8 cellular contexts compared by ENCODE assay signal in the genomic region with DNA sequence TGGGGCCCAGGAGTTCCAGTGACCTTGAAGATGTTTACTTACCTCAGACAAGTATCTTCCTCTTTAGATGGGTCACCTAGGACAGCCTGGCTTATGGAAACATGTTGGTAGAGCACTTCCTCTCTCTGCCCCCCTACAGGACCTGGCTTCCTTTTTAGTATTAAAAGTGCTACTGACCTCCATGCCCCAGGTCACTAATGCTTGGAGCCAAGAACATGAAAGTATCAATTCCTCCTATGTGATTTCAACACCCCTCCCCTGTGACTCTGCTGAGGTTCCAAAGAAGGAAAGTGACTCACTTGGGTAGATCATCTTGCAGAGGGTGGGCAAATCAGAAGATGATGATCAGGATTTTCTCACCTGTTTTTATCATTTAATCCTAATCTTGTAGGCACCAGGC.
DNase-seq lines count a peak whose midpoint lies in the region; ATAC-seq, FAIRE-seq and TF ChIP-seq lines count a peak whose summit lies in the region.

No MANE protein-coding gene starts in this region.

- H3K36me3 ChIP-seq in PC-9 (ENCODE audit: low read depth) (no peaks in the 10 kb centered on the region), neural progenitor cell (no peaks in the 10 kb centered on the region), endodermal cell (ENCODE audit: control insufficient read depth, insufficient read depth, low read length) (no peaks in the 10 kb centered on the region), sigmoid colon (no peaks in the 10 kb centered on the region)

- DNase-seq in GM19239 (ENCODE audit: insufficient read length, low spot score): peak; percentile 24
- DNase-seq in PC-9: peak in 1 of 2 experiments; percentile 43
- no peak for DNase-seq in neural progenitor cell (ENCODE audit: low spot score)
- DNase-seq in NCI-H1417 treated with DMSO at 0.1 percent for 48 hours (lab: John Stamatoyannopoulos, UW): no peak
- no peak for DNase-seq in endodermal cell
- DNase-seq in activated T-cell treated with anti-CD3 and anti-CD28 coated beads, Interleukin-2, amount 50 U/mL, for 1 hour: no peak
- DNase-seq in sigmoid colon: no peak

- no peaks in the 10 kb centered on the region for H3K9me2 ChIP-seq in PC-9 (ENCODE audit: insufficient read depth)

- TF ChIP-seq POLR2A in sigmoid colon (IDR thresholded peaks at IDR 0.05): no peak

- H3F3A ChIP-seq in PC-9 (ENCODE audit: insufficient read depth, low read depth): no peaks in the 10 kb centered on the region
- no peaks in the 10 kb centered on the region for H3F3A ChIP-seq in neural progenitor cell (ENCODE audit: low read depth)

- H3K36me3 Mint-ChIP-seq in neural progenitor cell (no peaks in the 10 kb centered on the region), endodermal cell (ENCODE audit: low read depth) (peaks cover under 1% of the 10 kb centered on the region)

- H3K9ac ChIP-seq in neural progenitor cell: no peak overlapping the region
- no peak overlapping the region for H3K9ac ChIP-seq in endodermal cell (ENCODE audit: extremely low read depth, low read length, poor library complexity, severe bottlenecking)

- TF ChIP-seq CTCF in PC-9 (conservative IDR thresholded peaks at IDR 0.05): no peak
- TF ChIP-seq CTCF in neural progenitor cell (IDR thresholded peaks at IDR 0.05): no peak
- TF ChIP-seq CTCF in endodermal cell (conservative IDR thresholded peaks at IDR 0.05): no peak
- no peak for TF ChIP-seq CTCF in sigmoid colon (IDR thresholded peaks at IDR 0.05)

- H3K9me3 ChIP-seq in PC-9 (ENCODE audit: insufficient read depth, low read depth) (no peaks in the 10 kb centered on the region), neural progenitor cell (ENCODE audit: low read depth) (no peaks in the 10 kb centered on the region), endodermal cell (ENCODE audit: control insufficient read depth, low read length) (no peaks in the 10 kb centered on the region), sigmoid colon (no peaks in the 10 kb centered on the region)

- no peaks in the 10 kb centered on the region for H4K20me1 ChIP-seq in PC-9 (ENCODE audit: insufficient read depth)
- no peaks in the 10 kb centered on the region for H4K20me1 ChIP-seq in neural progenitor cell (ENCODE audit: low read depth)

- H3K27me3 ChIP-seq in PC-9 (ENCODE audit: insufficient read depth, low read depth) (no peaks in the 10 kb centered on the region), neural progenitor cell (no peaks in the 10 kb centered on the region), endodermal cell (ENCODE audit: control insufficient read depth, insufficient read depth, low read length, poor library complexity, severe bottlenecking) (no peaks in the 10 kb centered on the region), sigmoid colon (no peaks in the 10 kb centered on the region)

- H3K4me3 ChIP-seq in PC-9: no peak overlapping the region
- H3K4me3 ChIP-seq in neural progenitor cell: no peak overlapping the region
- no peak overlapping the region for H3K4me3 ChIP-seq in endodermal cell (ENCODE audit: low read length)
- H3K4me3 ChIP-seq in sigmoid colon: no peak overlapping the region

- H3K27me3 Mint-ChIP-seq in neural progenitor cell (ENCODE audit: insufficient read depth, low read depth) (no peaks in the 10 kb centered on the region), endodermal cell (ENCODE audit: insufficient read depth) (no peaks in the 10 kb centered on the region)

- CTCF ChIA-PET in PC-9 (lab: Charles Lee): interaction anchor here (0.6 to 0.9 kb wide), 4 partner anchors 65 to 500 kb away, joined by 3 to 16 read pairs (median 6); no protein-coding TSS in a partner anchor

- H3K27ac ChIP-seq in PC-9: no peak overlapping the region
- H3K27ac ChIP-seq in neural progenitor cell: no peak overlapping the region
- no peak overlapping the region for H3K27ac ChIP-seq in endodermal cell (ENCODE audit: low read depth, low read length)
- peak overlapping the region in 2 of 4 donors; percentile 10 to 43 for H3K27ac ChIP-seq in sigmoid colon

- FAIRE-seq in GM19239 (lab: Jason Lieb, UNC): peak; percentile 93

- H3K9me3 Mint-ChIP-seq in neural progenitor cell: no peaks in the 10 kb centered on the region
- no peaks in the 10 kb centered on the region for H3K9me3 Mint-ChIP-seq in endodermal cell

- no peaks in the 10 kb centered on the region for H3K79me2 ChIP-seq in PC-9 (ENCODE audit: low read depth)
- H3K79me2 ChIP-seq in neural progenitor cell (ENCODE audit: low read depth): no peaks in the 10 kb centered on the region

- H3K4me3 Mint-ChIP-seq in neural progenitor cell: no peak overlapping the region
- no peak overlapping the region for H3K4me3 Mint-ChIP-seq in endodermal cell

- no peak for TF ChIP-seq EP300 in sigmoid colon (IDR thresholded peaks at IDR 0.05)

- POLR2A ChIA-PET in PC-9 (lab: Charles Lee; ENCODE audit: unreplicated experiment): interaction anchor here (0.6 kb wide), 1 partner anchor 378 kb away, joined by 4 read pairs; no protein-coding TSS in a partner anchor

- intact Hi-C loops in PC-9 (cut with micrococcal nuclease; ENCODE audit: unreplicated experiment) (loop anchor here (1.0 kb wide), 3 partner anchors 125 to 405 kb away; partner anchors contain the start of gene CCDC6), sigmoid colon (cut with DNase I) (loop anchor here (5.0 to 10.0 kb wide), 2 partner anchors 207 to 404 kb away; no protein-coding TSS in a partner anchor)

- H3K4me1 Mint-ChIP-seq in neural progenitor cell (peaks cover 7% of the 10 kb centered on the region), endodermal cell (peaks cover 6% of the 10 kb centered on the region)

- ATAC-seq in HG02885 (IDR thresholded peaks at IDR 0.05; ENCODE audit: poor library complexity, unreplicated experiment): peak; percentile 65

- 0 out of 2 replicates have a peak overlapping the region, but pooled peaks have one; percentile 2 for H3K4me2 ChIP-seq in PC-9
- no peak overlapping the region for H3K4me2 ChIP-seq in neural progenitor cell

- H2AFZ ChIP-seq in PC-9 (no peak overlapping the region), neural progenitor cell (replicated peaks) (no peak overlapping the region)

- H3K27ac Mint-ChIP-seq in neural progenitor cell (peak overlapping the region; percentile 65), endodermal cell (no peak overlapping the region)

- no TSS peak for BruUV-seq in PC-9 (replicated peaks; lab: Mats Ljungman, UMichigan)

- H3K4me1 ChIP-seq in PC-9 (replicated peaks; ENCODE audit: insufficient read depth) (peaks cover 17% of the 10 kb centered on the region), neural progenitor cell (peaks cover 19% of the 10 kb centered on the region), endodermal cell (ENCODE audit: control insufficient read depth, insufficient read depth, low read length) (no peaks in the 10 kb centered on the region), sigmoid colon (peaks cover 0 to 16% (median 9%) of the 10 kb centered on the region in 4 donors)
